Comparison of ENCODE assay signal across 9 cellular contexts in the genomic region with DNA sequence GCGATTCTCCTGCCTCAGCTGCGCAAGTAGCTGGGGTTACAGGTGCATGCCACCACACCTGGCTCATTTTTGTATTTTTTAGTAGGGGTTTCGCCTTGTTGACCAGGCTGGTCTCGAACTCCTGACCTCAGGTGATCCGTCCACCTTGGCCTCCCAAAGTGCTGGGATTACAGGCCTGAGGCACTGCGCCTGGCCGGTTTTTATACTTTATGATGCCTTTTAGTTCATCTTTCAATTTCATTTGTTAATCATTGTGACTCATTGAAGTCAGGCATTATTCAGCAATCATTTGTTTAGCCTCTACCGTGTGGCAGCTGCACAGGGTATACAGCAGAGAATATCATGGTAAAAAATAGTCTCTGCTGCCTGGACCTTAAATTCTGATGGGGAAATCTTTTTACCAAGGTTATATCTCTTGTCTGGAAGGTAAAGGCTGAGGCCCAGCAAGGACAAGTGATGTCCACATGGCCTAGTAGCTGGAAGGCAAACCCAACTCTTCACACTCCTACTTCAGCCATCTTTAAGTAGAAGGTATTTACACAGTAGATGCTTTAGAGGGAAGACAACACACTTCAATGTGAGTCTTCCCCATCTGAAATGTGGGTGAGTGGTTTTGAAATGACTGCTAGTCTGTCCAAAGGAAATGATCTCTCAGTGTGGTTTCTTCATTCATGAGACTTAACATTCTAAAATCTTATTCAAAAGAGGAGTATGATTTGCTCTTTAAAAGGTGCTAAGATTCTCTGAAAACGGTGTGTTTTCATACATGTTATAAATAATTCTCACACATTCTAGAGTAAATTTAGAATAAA. TPM values are rescaled to one million over a fixed set of nuclear protein-coding genes. Genes with fewer than 3 reads are reported as not detected.
DNase-seq lines count a peak whose midpoint lies in the region; ATAC-seq and TF ChIP-seq lines count a peak whose summit lies in the region.
"Had no signal": no experiment of that assay in that cellular context is flagged by ENCODE, and none has a peak within 500 bp of the region (broad histone marks: within the 10 kb centered on the region; RNA-seq: fewer than 3 reads in every experiment).

No MANE protein-coding gene starts in this region.

- peaks cover 37 to 70% (median 46%) of the 10 kb centered on the region in 4 donors for H3K4me1 Mint-ChIP-seq in CD4-positive, alpha-beta memory T cell

- TF ChIP-seq CTCF in fibroblast of mammary gland (conservative IDR thresholded peaks at IDR 0.05; ENCODE audit: control insufficient read depth, insufficient read depth, low read depth, low read length), result no peak

- no peaks in the 10 kb centered on the region for H3K27me3 ChIP-seq in CD4-positive, alpha-beta memory T cell (ENCODE audit: insufficient read depth, low read length)
- no peaks in the 10 kb centered on the region for H3K27me3 ChIP-seq in effector memory CD4-positive, alpha-beta T cell (replicated peaks; ENCODE audit: control insufficient read depth, insufficient read depth, low read length, poor library complexity, severe bottlenecking)

- H3K27ac ChIP-seq in CD4-positive, alpha-beta memory T cell (ENCODE audit: low read depth, low read length), result no peak overlapping the region
- no peak overlapping the region for H3K27ac ChIP-seq in effector memory CD4-positive, alpha-beta T cell (ENCODE audit: insufficient read depth, low read length, poor library complexity, severe bottlenecking)

- peaks cover 3 to 10% of the 10 kb centered on the region in 2 donors for H3K36me3 Mint-ChIP-seq in CD4-positive, alpha-beta memory T cell

- CTCF ChIA-PET in CD4-positive, alpha-beta memory T cell (lab: Charles Lee; ENCODE audit: partially characterized antibody), result interaction anchor here (1.2 kb wide), 1 partner anchor 101 kb away, joined by 3 read pairs; no protein-coding TSS in a partner anchor

- intact Hi-C loops in CD4-positive, alpha-beta memory T cell (cut with micrococcal nuclease), result no loop called here

- no peaks in the 10 kb centered on the region for H3K27me3 Mint-ChIP-seq in CD4-positive, alpha-beta memory T cell

- peak; percentile 46 for ATAC-seq in GM19395 (IDR thresholded peaks at IDR 0.05; ENCODE audit: unreplicated experiment)

- no peaks in the 10 kb centered on the region for H3K36me3 ChIP-seq in CD4-positive, alpha-beta memory T cell (ENCODE audit: insufficient read depth, low read length)
- H3K36me3 ChIP-seq in effector memory CD4-positive, alpha-beta T cell (ENCODE audit: control insufficient read depth, insufficient read depth, low read length), result no peaks in the 10 kb centered on the region

- H3K9me3 Mint-ChIP-seq in CD4-positive, alpha-beta memory T cell, result no peaks in the 10 kb centered on the region

- no peak overlapping the region for H3K4me3 ChIP-seq in CD4-positive, alpha-beta memory T cell (ENCODE audit: low read length in 2 of 2)
- H3K4me3 ChIP-seq in fibroblast of mammary gland (ENCODE audit: control insufficient read depth, low read depth, low read length), result no peak overlapping the region
- H3K4me3 ChIP-seq in effector memory CD4-positive, alpha-beta T cell (ENCODE audit: insufficient read depth, low read depth, low read length, poor library complexity, severe bottlenecking), result no peak overlapping the region
- H3K4me3 ChIP-seq: skin epidermis had no signal

- peak overlapping the region; percentile 19 to 92 (median 59) for H3K27ac Mint-ChIP-seq in CD4-positive, alpha-beta memory T cell

- POLR2A ChIA-PET in CD4-positive, alpha-beta memory T cell (lab: Charles Lee; ENCODE audit: partially characterized antibody), result interaction anchor here (1.7 kb wide), 1 partner anchor 39 kb away, joined by 3 read pairs; no protein-coding TSS in a partner anchor

- peaks cover 54% of the 10 kb centered on the region for H3K4me1 ChIP-seq in CD4-positive, alpha-beta memory T cell (ENCODE audit: insufficient read depth, low read length)
- H3K4me1 ChIP-seq in effector memory CD4-positive, alpha-beta T cell (ENCODE audit: control insufficient read depth, insufficient read depth, low read length, poor library complexity, severe bottlenecking), result peaks cover 14% of the 10 kb centered on the region

- DNase-seq in CD4-positive, alpha-beta memory T cell, result no peak
- peak; percentile 31 for DNase-seq in M059J (ENCODE audit: low read depth)
- peak; percentile 27 for DNase-seq in fibroblast of mammary gland (ENCODE audit: low read depth)
- no peak for DNase-seq in cerebellum (ENCODE audit: low spot score)
- DNase-seq in occipital lobe (lab: John Stamatoyannopoulos, UW), result no peak
- DNase-seq in effector memory CD4-positive, alpha-beta T cell, result no peak
- no peak for DNase-seq in NK-92 (lab: John Stamatoyannopoulos, UW; ENCODE audit: unreplicated experiment)

- H3K9me3 ChIP-seq in CD4-positive, alpha-beta memory T cell (ENCODE audit: control insufficient read depth in 1 of 2, low read length in 2 of 2), result no peaks in the 10 kb centered on the region
- no peaks in the 10 kb centered on the region for H3K9me3 ChIP-seq in effector memory CD4-positive, alpha-beta T cell (ENCODE audit: control insufficient read depth, low read length)

- H3K4me3 Mint-ChIP-seq in CD4-positive, alpha-beta memory T cell, result peak overlapping the region in 6 of 8 donors; percentile 11 to 64 (median 40)

RNA-seq across cellular contexts. Expression of gene PRPSAP2, which starts 2.4 kb away (rescaled TPM):
- total RNA-seq in CD4-positive, alpha-beta memory T cell, result 10 to 100 TPM; 52.7 to 55.6 TPM
- polyA plus RNA-seq in CD4-positive, alpha-beta memory T cell, result 10 to 100 TPM; 32.3 to 45.9 TPM
- total RNA-seq in M059J (2014; rRNA removed; shearing (Covaris generic)), result 36.6 and 50.3 TPM in 2 replicates
- total RNA-seq in cerebellum (77.3 TPM), occipital lobe (140 TPM)

Comparison
In these comparisons a context has a peak if more than half of its experiments do, and no peak if none do; other contexts are left out.
1. DNase-seq: peak in M059J (single experiment) and fibroblast of mammary gland (single experiment); none in CD4-positive, alpha-beta memory T cell (0 of 5), cerebellum (single experiment), occipital lobe (single experiment), effector memory CD4-positive, alpha-beta T cell (0 of 3) and NK-92 (single experiment).